Comparison of ENCODE assay signal across 27 cellular contexts in genomic region chr13:111666377-111666776, GRCh38.
"Had no signal": no experiment of that assay in that cellular context is flagged by ENCODE, and none has a peak within 500 bp of the region (broad histone marks: within the 10 kb centered on the region; RNA-seq: fewer than 3 reads in every experiment).

No MANE protein-coding gene starts in this region.

- H3K4me1 ChIP-seq: breast epithelium, sigmoid colon, suprapubic skin, transverse colon had no signal

- H3K9me3 Mint-ChIP-seq: activated naive CD4-positive, alpha-beta T cell treated with anti-CD3 and anti-CD28 coated beads for 36 hours; activated T-cell treated with anti-CD3 and anti-CD28 coated beads, Interleukin-2, amount 50 U/mL, for 4 hours; activated T-helper 2 cell treated with anti-CD3 and anti-CD28 coated beads, Interferon-gamma antibody, Interleukin-2, Interleukin-4, amounts not matched to agents 10 μg/mL and 5 μg/mL and 100 μg/mL, durations not matched to agents 14 hours and 24 hours and 36 hours; effector memory CD8-positive, alpha-beta T cell; nephron progenitor cell; stimulated activated memory B cell treated with anti-CD40 and anti-IgM and Interleukin-4, amounts not matched to agents 10 μg/mL and 1 μg/mL and 100 μg/mL, for 72 hours; T-helper 1 cell treated with Interleukin-12 subunit alpha and Interleukin-12 subunit beta and Interleukin-4 antibody, amounts not matched to agents 30 μg/mL and 1 μg/mL, for 36 hours; WTC11 had no signal

- H3K27ac Mint-ChIP-seq: activated naive CD4-positive, alpha-beta T cell treated with anti-CD3 and anti-CD28 coated beads for 36 hours; activated naive CD8-positive, alpha-beta T cell treated with anti-CD3 and anti-CD28 coated beads, Interleukin-2, amount 10 ng/mL, durations not matched to agents 7 days and 5 days; activated T-helper 2 cell treated with anti-CD3 and anti-CD28 coated beads, Interferon-gamma antibody, Interleukin-2, Interleukin-4, amounts not matched to agents 10 μg/mL and 5 μg/mL and 100 μg/mL, durations not matched to agents 14 hours and 24 hours and 36 hours; effector memory CD8-positive, alpha-beta T cell; memory B cell; nephron progenitor cell; stimulated activated memory B cell treated with anti-CD40 and anti-IgM and Interleukin-4, amounts not matched to agents 10 μg/mL and 1 μg/mL and 100 μg/mL, for 72 hours; T-helper 1 cell treated with Interleukin-12 subunit alpha and Interleukin-12 subunit beta and Interleukin-4 antibody, amounts not matched to agents 30 μg/mL and 1 μg/mL, for 36 hours; WTC11 had no signal

- H3K36me3 Mint-ChIP-seq: activated naive CD8-positive, alpha-beta T cell treated with anti-CD3 and anti-CD28 coated beads, Interleukin-2, amount 10 ng/mL, durations not matched to agents 7 days and 5 days; memory B cell; stimulated activated memory B cell treated with anti-CD40 and anti-IgM and Interleukin-4, amounts not matched to agents 10 μg/mL and 1 μg/mL and 100 μg/mL, for 72 hours; WTC11 had no signal

- H3K27ac ChIP-seq: breast epithelium, esophagus squamous epithelium, gastroesophageal sphincter, sigmoid colon, stomach, suprapubic skin, transverse colon had no signal

- H3K4me1 Mint-ChIP-seq: activated naive CD8-positive, alpha-beta T cell treated with anti-CD3 and anti-CD28 coated beads, Interleukin-2, amount 10 ng/mL, durations not matched to agents 7 days and 5 days; memory B cell; nephron progenitor cell; stimulated activated memory B cell treated with anti-CD40 and anti-IgM and Interleukin-4, amounts not matched to agents 10 μg/mL and 1 μg/mL and 100 μg/mL, for 72 hours had no signal

- DNase-seq: activated CD4-positive, alpha-beta T cell treated with anti-CD3 and anti-CD28 coated beads, Interleukin-2, amount 50 U/mL, for 48 hours; activated CD8-positive, alpha-beta memory T cell treated with anti-CD3 and anti-CD28 coated beads, Interleukin-2, amount 50 U/mL, for 48 hours; activated naive CD4-positive, alpha-beta T cell treated with anti-CD3 and anti-CD28 coated beads for 36 hours; activated naive CD8-positive, alpha-beta T cell treated with anti-CD3 and anti-CD28 coated beads, Interleukin-2, amount 10 ng/mL, durations not matched to agents 7 days and 5 days; activated T-cell treated with anti-CD3 and anti-CD28 coated beads, Interleukin-2, amount 50 U/mL, for 4 hours; amniotic stem cell; cortex of kidney; effector memory CD8-positive, alpha-beta T cell; esophagus squamous epithelium; hypothalamus; nephron progenitor cell; nucleus accumbens; posterior cingulate gyrus; sigmoid colon; stimulated activated CD4-positive, alpha-beta T cell treated with anti-CD3 and anti-CD28 coated beads, Interleukin-15, amount 100 ng/mL, for 24 hours; stomach; T1000; transverse colon had no signal

- H3K4me2 ChIP-seq: smooth muscle cell had no signal

- ATAC-seq: activated T-cell treated with anti-CD3 and anti-CD28 coated beads, Interleukin-2, amount 50 U/mL, for 4 hours; effector memory CD8-positive, alpha-beta T cell; gastroesophageal sphincter; stimulated activated memory B cell treated with anti-CD40 and anti-IgM and Interleukin-4, amounts not matched to agents 10 μg/mL and 1 μg/mL and 100 μg/mL, for 72 hours; WTC11 had no signal

- H3K27me3 Mint-ChIP-seq: activated naive CD8-positive, alpha-beta T cell treated with anti-CD3 and anti-CD28 coated beads, Interleukin-2, amount 10 ng/mL, durations not matched to agents 7 days and 5 days; stimulated activated memory B cell treated with anti-CD40 and anti-IgM and Interleukin-4, amounts not matched to agents 10 μg/mL and 1 μg/mL and 100 μg/mL, for 72 hours had no signal

- H3K4me3 Mint-ChIP-seq: activated naive CD4-positive, alpha-beta T cell treated with anti-CD3 and anti-CD28 coated beads for 36 hours; activated naive CD8-positive, alpha-beta T cell treated with anti-CD3 and anti-CD28 coated beads, Interleukin-2, amount 10 ng/mL, durations not matched to agents 7 days and 5 days; activated T-cell treated with anti-CD3 and anti-CD28 coated beads, Interleukin-2, amount 50 U/mL, for 4 hours; effector memory CD8-positive, alpha-beta T cell; memory B cell; nephron progenitor cell; stimulated activated memory B cell treated with anti-CD40 and anti-IgM and Interleukin-4, amounts not matched to agents 10 μg/mL and 1 μg/mL and 100 μg/mL, for 72 hours; T-helper 1 cell treated with Interleukin-12 subunit alpha and Interleukin-12 subunit beta and Interleukin-4 antibody, amounts not matched to agents 30 μg/mL and 1 μg/mL, for 36 hours; WTC11 had no signal

- H3K36me3 ChIP-seq: breast epithelium, esophagus squamous epithelium, gastroesophageal sphincter, sigmoid colon, stomach, suprapubic skin, transverse colon had no signal

- H3K4me3 ChIP-seq: breast epithelium, esophagus squamous epithelium, gastroesophageal sphincter, sigmoid colon, smooth muscle cell, stomach, suprapubic skin, transverse colon had no signal

- H3K9me3 ChIP-seq: breast epithelium, esophagus squamous epithelium, gastroesophageal sphincter, sigmoid colon, stomach, suprapubic skin, transverse colon had no signal

- H3K27me3 ChIP-seq: breast epithelium, suprapubic skin, transverse colon had no signal
